Comparison of ENCODE assay signal across 23 cellular contexts in the genomic region with DNA sequence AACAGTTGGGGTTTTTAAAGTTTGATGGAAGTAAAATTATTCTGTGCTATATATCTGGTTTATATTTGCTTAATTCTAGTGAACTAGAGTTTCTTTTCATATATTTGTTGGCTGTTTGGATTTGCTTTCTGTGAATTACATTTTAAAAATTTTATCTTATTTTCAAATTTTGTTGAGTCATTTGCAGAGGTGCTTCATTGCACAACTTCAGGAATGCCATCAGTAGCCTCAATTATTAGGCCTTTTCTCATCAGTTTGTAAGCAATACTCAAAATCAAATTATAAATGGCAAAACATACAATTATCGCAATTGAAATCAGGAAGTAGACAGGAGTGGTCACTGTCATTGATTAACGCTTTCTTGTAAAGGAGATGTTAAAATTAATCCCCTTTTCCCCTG.
"Had no signal": no experiment of that assay in that cellular context is flagged by ENCODE, and none has a peak within 500 bp of the region (broad histone marks: within the 10 kb centered on the region; RNA-seq: fewer than 3 reads in every experiment).

No MANE protein-coding gene starts in this region.

- H3K79me2 ChIP-seq: hepatocyte had no signal

- H3K9me3 ChIP-seq: esophagus muscularis mucosa, gastroesophageal sphincter, heart left ventricle, left lung, lower lobe of right lung, mucosa of descending colon had no signal

- H3K27me3 Mint-ChIP-seq: naive B cell; naive thymus-derived CD8-positive, alpha-beta T cell had no signal

- H3K27ac ChIP-seq: dorsolateral prefrontal cortex, esophagus muscularis mucosa, foreskin keratinocyte, gastroesophageal sphincter, heart left ventricle, hepatocyte, left lung, lower lobe of right lung had no signal

- ATAC-seq: foreskin keratinocyte; gastroesophageal sphincter; heart left ventricle; left cardiac atrium; left lung; left ventricle myocardium superior; lower lobe of right lung; mucosa of descending colon; naive thymus-derived CD8-positive, alpha-beta T cell had no signal

- H3K4me3 ChIP-seq: dorsolateral prefrontal cortex, esophagus muscularis mucosa, gastroesophageal sphincter, heart left ventricle, hepatocyte, left lung, lower lobe of right lung, mucosa of descending colon had no signal

- H3K4me2 ChIP-seq: hepatocyte had no signal

- H3K36me3 ChIP-seq: esophagus muscularis mucosa, gastroesophageal sphincter, heart left ventricle, left lung, lower lobe of right lung had no signal

- DNase-seq: dermis blood vessel endothelial cell; dorsolateral prefrontal cortex; effector CD4-positive, alpha-beta T cell; effector memory CD4-positive, alpha-beta T cell; foreskin keratinocyte; heart left ventricle; hypothalamus; immature natural killer cell; left cardiac atrium; left lung; left ventricle myocardium superior; lower lobe of right lung; mesenchymal stem cell; mucosa of descending colon; naive B cell; naive thymus-derived CD8-positive, alpha-beta T cell had no signal

- H3K4me1 ChIP-seq: gastroesophageal sphincter, heart left ventricle, left lung, lower lobe of right lung had no signal

- H2AFZ ChIP-seq: hepatocyte had no signal

- H3K9me3 Mint-ChIP-seq: immature natural killer cell had no signal

- H3K4me1 Mint-ChIP-seq: immature natural killer cell, mesothelial cell of epicardium had no signal

- H3K4me3 Mint-ChIP-seq: immature natural killer cell; mesothelial cell of epicardium; naive B cell; naive thymus-derived CD8-positive, alpha-beta T cell had no signal

- H3K27ac Mint-ChIP-seq: immature natural killer cell; mesothelial cell of epicardium; naive thymus-derived CD8-positive, alpha-beta T cell had no signal

- FAIRE-seq: endothelial cell of umbilical vein, frontal cortex, keratinocyte had no signal

- H3K27me3 ChIP-seq: dorsolateral prefrontal cortex, esophagus muscularis mucosa, foreskin keratinocyte, gastroesophageal sphincter, heart left ventricle, hepatocyte, left lung had no signal
